19 cellular contexts compared by ENCODE assay signal in the genomic region with DNA sequence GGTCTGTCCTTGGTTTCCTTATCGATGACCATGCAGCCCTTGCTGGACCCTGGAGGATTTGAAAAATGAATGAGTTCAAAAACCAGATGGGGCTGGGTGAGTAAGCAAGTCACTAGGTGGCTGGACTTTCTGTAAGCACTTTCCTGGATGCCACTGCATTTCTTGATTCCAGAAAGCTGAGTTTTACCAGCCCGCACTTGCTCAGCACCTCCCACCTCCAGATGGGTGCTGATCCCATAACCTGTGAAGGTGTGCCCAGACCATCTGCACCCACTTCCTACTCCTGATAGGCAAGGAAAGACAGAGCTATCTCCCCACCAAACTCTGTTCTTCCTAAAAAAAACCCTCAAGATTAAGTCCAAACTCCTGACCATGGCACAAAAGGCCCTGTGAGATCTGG. TPM values are rescaled to one million over a fixed set of nuclear protein-coding genes. Genes with fewer than 3 reads are reported as not detected.
DNase-seq lines count a peak whose midpoint lies in the region; ATAC-seq and TF ChIP-seq lines count a peak whose summit lies in the region.
"Had no signal": no experiment of that assay in that cellular context is flagged by ENCODE, and none has a peak within 500 bp of the region (broad histone marks: within the 10 kb centered on the region; RNA-seq: fewer than 3 reads in every experiment).

No MANE protein-coding gene starts in this region.

- H3F3A ChIP-seq in GM23248 (ENCODE audit: insufficient read depth) = peaks cover 24% of the 10 kb centered on the region

- no peak overlapping the region for H3K4me3 ChIP-seq in GM23248
- H3K4me3 ChIP-seq in RWPE2 (ENCODE audit: severe bottlenecking) = no peak overlapping the region
- H3K4me3 ChIP-seq in esophagus squamous epithelium = no peak overlapping the region
- H3K4me3 ChIP-seq in stomach = no peak overlapping the region
- H3K4me3 ChIP-seq: heart left ventricle, right lobe of liver had no signal

- H3K4me2 ChIP-seq in GM23248 (ENCODE audit: unreplicated experiment) = no peak overlapping the region

- H3K36me3 ChIP-seq in GM23248 (ENCODE audit: low read depth) (peaks cover 25% of the 10 kb centered on the region; the same call in 1 of the 2 replicates), RWPE2 (ENCODE audit: low read depth) (peaks cover 55% of the 10 kb centered on the region), esophagus squamous epithelium (peaks cover 5 to 85% (median 19%) of the 10 kb centered on the region in 3 donors), stomach (peaks cover 46 to 100% (median 92%) of the 10 kb centered on the region in 4 donors)

- in situ Hi-C loops in GM23248 (cut with MboI) = no loop called here

- H3K9me2 ChIP-seq in GM23248 (ENCODE audit: insufficient read depth) = no peaks in the 10 kb centered on the region

- peaks cover 8% of the 10 kb centered on the region for H3K27me3 Mint-ChIP-seq in glutamatergic neuron (ENCODE audit: unreplicated experiment)
- H3K27me3 Mint-ChIP-seq: activated naive CD8-positive, alpha-beta T cell; CD4-positive, alpha-beta T cell had no signal

- H4K20me1 ChIP-seq in GM23248 (ENCODE audit: insufficient read depth) = no peaks in the 10 kb centered on the region

- H3K9me3 ChIP-seq in GM23248 (ENCODE audit: low read depth) = no peaks in the 10 kb centered on the region
- H3K9me3 ChIP-seq in RWPE2 (ENCODE audit: severe bottlenecking) = no peaks in the 10 kb centered on the region
- no peaks in the 10 kb centered on the region for H3K9me3 ChIP-seq in esophagus squamous epithelium
- H3K9me3 ChIP-seq in stomach = no peaks in the 10 kb centered on the region
- H3K9me3 ChIP-seq: heart left ventricle, right lobe of liver had no signal

- H3K27me3 ChIP-seq in GM23248 (replicated peaks; ENCODE audit: insufficient read depth) (no peaks in the 10 kb centered on the region), RWPE2 (ENCODE audit: insufficient read depth, poor library complexity, severe bottlenecking) (no peaks in the 10 kb centered on the region), esophagus squamous epithelium (no peaks in the 10 kb centered on the region), stomach (no peaks in the 10 kb centered on the region)
- H3K27me3 ChIP-seq: heart left ventricle, right lobe of liver had no signal

- WGBS in GM23248 (ENCODE audit: low coverage in 1 of 2, low lambda C conversion rate in 2 of 2, missing lambda C conversion rate in 2 of 2), 2 experiments = 80 to 82% methylated on average over 2 of the region's 2 CpGs
- 50 to 60% methylated on average over 1 to 2 of the region's 2 CpGs for WGBS in esophagus squamous epithelium, 2 donors
- 88 to 98% (median 92%) methylated on average over 2 of the region's 2 CpGs for WGBS in stomach, 5 donors

- no peak overlapping the region for H3K27ac Mint-ChIP-seq in glutamatergic neuron (ENCODE audit: unreplicated experiment)
- H3K27ac Mint-ChIP-seq: activated naive CD8-positive, alpha-beta T cell; activated T-helper 2 cell treated with anti-CD3 and anti-CD28 coated beads, Interferon-gamma antibody, Interleukin-2, Interleukin-4, amounts not matched to agents 10 μg/mL and 5 μg/mL and 100 μg/mL, durations not matched to agents 14 hours and 24 hours and 36 hours; CD4-positive, alpha-beta T cell; nephron progenitor cell had no signal

- H3K36me3 Mint-ChIP-seq in glutamatergic neuron (ENCODE audit: unreplicated experiment) = no peaks in the 10 kb centered on the region

- DNase-seq in GM23248 (peak; percentile 28), RWPE2 (ENCODE audit: low spot score) (no peak), esophagus squamous epithelium (lab: John Stamatoyannopoulos, UW) (no peak), stomach (no peak), DMS153 (lab: John Stamatoyannopoulos, UW) (no peak), glutamatergic neuron (no peak), EL (no peak)
- DNase-seq: CD4-positive, alpha-beta T cell; GF-D8; heart left ventricle; midbrain; MV-4-11; nephron progenitor cell; SHP77 treated with DMSO at 0.1 percent for 48 hours; stimulated activated CD4-positive, alpha-beta T cell treated with anti-CD3 and anti-CD28 coated beads, Interleukin-15, amount 100 ng/mL, for 24 hours had no signal

- H2AFZ ChIP-seq in GM23248 = no peak overlapping the region
- H2AFZ ChIP-seq: parathyroid adenoma had no signal

- TF ChIP-seq POLR2A in esophagus squamous epithelium (IDR thresholded peaks at IDR 0.05) (no peak), stomach (IDR thresholded peaks at IDR 0.05) (no peak)

- ATAC-seq in RWPE2 (ENCODE audit: low read depth) = no peak

- H3K9me3 Mint-ChIP-seq in glutamatergic neuron (ENCODE audit: unreplicated experiment) = peaks cover 4% of the 10 kb centered on the region
- H3K9me3 Mint-ChIP-seq: activated T-helper 2 cell treated with anti-CD3 and anti-CD28 coated beads, Interferon-gamma antibody, Interleukin-2, Interleukin-4, amounts not matched to agents 10 μg/mL and 5 μg/mL and 100 μg/mL, durations not matched to agents 14 hours and 24 hours and 36 hours; CD4-positive, alpha-beta T cell; nephron progenitor cell had no signal

- H3K79me2 ChIP-seq in GM23248 (ENCODE audit: insufficient read depth) = no peaks in the 10 kb centered on the region
- H3K79me2 ChIP-seq: parathyroid adenoma had no signal

- no peak overlapping the region for H3K27ac ChIP-seq in GM23248
- peak overlapping the region; percentile 21 for H3K27ac ChIP-seq in RWPE2 (ENCODE audit: poor library complexity, severe bottlenecking)
- peak overlapping the region; percentile 55 to 84 (median 78) for H3K27ac ChIP-seq in esophagus squamous epithelium
- H3K27ac ChIP-seq in stomach = peak overlapping the region in 3 of 5 donors; percentile 50 to 76 (median 63)
- H3K27ac ChIP-seq: parathyroid adenoma had no signal

- TF ChIP-seq EP300 in stomach (IDR thresholded peaks at IDR 0.05) = no peak

- no peak overlapping the region for H3K4me3 Mint-ChIP-seq in glutamatergic neuron (ENCODE audit: unreplicated experiment)
- H3K4me3 Mint-ChIP-seq: activated naive CD8-positive, alpha-beta T cell; CD4-positive, alpha-beta T cell; nephron progenitor cell had no signal

- H3K9ac ChIP-seq in GM23248 = no peak overlapping the region
- H3K9ac ChIP-seq: parathyroid adenoma had no signal

- intact Hi-C loops in esophagus squamous epithelium (cut with DNase I) = no loop called here
- intact Hi-C loops in stomach (cut with DNase I; ENCODE audit: low total_unique reads) = no loop called here

- peaks cover 27% of the 10 kb centered on the region for H3K4me1 Mint-ChIP-seq in glutamatergic neuron (ENCODE audit: low read depth, unreplicated experiment)

- H3K4me1 ChIP-seq in GM23248 (ENCODE audit: insufficient read depth) (peaks cover 14% of the 10 kb centered on the region), RWPE2 (ENCODE audit: insufficient read depth, poor library complexity, severe bottlenecking) (peaks cover 9% of the 10 kb centered on the region), esophagus squamous epithelium (peaks cover 23 to 98% (median 35%) of the 10 kb centered on the region in 3 donors), stomach (peaks cover 40 to 67% (median 53%) of the 10 kb centered on the region in 4 donors)
- H3K4me1 ChIP-seq: parathyroid adenoma had no signal

- no peak for TF ChIP-seq CTCF in RWPE2 (IDR thresholded peaks at IDR 0.05; ENCODE audit: poor library complexity, severe bottlenecking)
- no peak for TF ChIP-seq CTCF in esophagus squamous epithelium (IDR thresholded peaks at IDR 0.05)
- TF ChIP-seq CTCF in stomach (IDR thresholded peaks at IDR 0.05) = no peak
- no peak for TF ChIP-seq CTCF in glutamatergic neuron (IDR thresholded peaks at IDR 0.05; ENCODE audit: partially characterized antibody, unreplicated experiment)

RNA-seq across cellular contexts. Expression of gene ASCC2, which starts 21.1 kb away (rescaled TPM):
- total RNA-seq in GM23248 (2014; rRNA removed; shearing (Covaris generic)) = 33.3 and 37.3 TPM in 2 replicates
- polyA plus RNA-seq in GM23248 (2016; fragmentation: Nextera tagmentation; extraction: Ambion mirVana) (51.4 and 55.6 TPM in 2 replicates), stomach (10 to 100 TPM; 53.5 to 75.3 (median 59.3) TPM)
- total RNA-seq in esophagus squamous epithelium (10 to 100 TPM; 47.5 to 99.7 (median 57.8) TPM), stomach (100 to 1,000 TPM in 1 of 5 donors, 10 to 100 TPM in 4; 39.7 to 129 (median 80.5) TPM), glutamatergic neuron (ENCODE audit: unreplicated experiment) (67.8 TPM)

RNA-seq across cellular contexts. Expression of gene UQCR10, which starts 49.8 kb away (rescaled TPM):
- total RNA-seq in GM23248 (2014; rRNA removed; shearing (Covaris generic)) = 39.7 and 45.0 TPM in 2 replicates
- 233 TPM in 2 replicates for polyA plus RNA-seq in GM23248 (2016; fragmentation: Nextera tagmentation; extraction: Ambion mirVana)
- total RNA-seq in esophagus squamous epithelium = 10 to 100 TPM; 50.7 to 94.8 (median 65.0) TPM
- 100 to 1,000 TPM in 1 of 5 donors, 10 to 100 TPM in 3, 1 to 10 TPM in 1; 2.0 to 136 (median 49.6) TPM for total RNA-seq in stomach
- polyA plus RNA-seq in stomach = 100 to 1,000 TPM; 248 to 307 (median 293) TPM
- 77.7 TPM for total RNA-seq in glutamatergic neuron (ENCODE audit: unreplicated experiment)

RNA-seq across cellular contexts. Expression of gene ZMAT5, which starts 50.2 kb away (rescaled TPM):
- 6.3 and 11.3 TPM in 2 replicates for total RNA-seq in GM23248 (2014; rRNA removed; shearing (Covaris generic))
- polyA plus RNA-seq in GM23248 (2016; fragmentation: Nextera tagmentation; extraction: Ambion mirVana) (35.8 and 42.3 TPM in 2 replicates), stomach (10 to 100 TPM; 30.3 to 37.9 (median 37.7) TPM)
- total RNA-seq in esophagus squamous epithelium (10 to 100 TPM; 10.1 to 43.8 (median 18.1) TPM), stomach (10 to 100 TPM in 2 of 5 donors, 1 to 10 TPM in 2, under 1 TPM in 1; 0.58 to 19.0 (median 5.3) TPM), glutamatergic neuron (ENCODE audit: unreplicated experiment) (16.9 TPM)
